ENCODE assay signal across 8 cellular contexts in the genomic region with DNA sequence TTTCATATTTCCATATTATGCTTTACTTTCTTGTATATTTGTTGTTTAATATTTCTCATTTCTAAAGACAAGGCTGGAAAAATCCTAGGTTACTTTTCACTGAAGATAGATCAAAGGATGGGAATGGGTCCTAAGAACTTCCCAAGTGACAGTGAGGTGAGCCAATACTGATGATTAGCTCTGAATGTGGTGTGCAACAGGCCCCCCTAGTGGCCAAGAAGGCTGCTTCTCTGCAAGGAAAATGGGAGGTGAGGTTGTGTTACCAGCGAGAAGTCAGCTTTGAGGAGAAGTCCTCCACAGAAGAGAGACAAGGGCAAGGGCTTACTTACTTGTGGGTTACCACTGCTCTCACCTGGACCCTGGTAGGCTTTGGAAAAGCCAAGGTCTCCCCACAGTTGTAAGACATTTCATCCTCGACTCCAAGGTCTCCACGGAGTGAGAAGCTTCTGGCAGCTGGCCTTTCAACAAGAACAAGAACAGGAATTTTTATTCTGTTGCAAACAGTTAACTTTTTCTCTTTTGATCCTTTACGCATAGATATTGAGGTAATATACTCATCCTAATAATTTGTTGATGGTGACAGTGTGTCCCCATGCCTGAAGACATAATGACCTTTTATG.
DNase-seq lines count a peak whose midpoint lies in the region; ATAC-seq and TF ChIP-seq lines count a peak whose summit lies in the region.

No MANE protein-coding gene starts in this region.

- H3K9me2 ChIP-seq in GM23338 (ENCODE audit: insufficient read depth), result no peaks in the 10 kb centered on the region

- TF ChIP-seq CTCF in GM23338 (conservative IDR thresholded peaks at IDR 0.05; ENCODE audit: low read depth in 2 of 2), result peak; percentile 88 to 90
- peak; percentile 89 for TF ChIP-seq CTCF in WI38 (IDR thresholded peaks at IDR 0.05; ENCODE audit: low read depth, low read length)

- H2AFZ ChIP-seq in GM23338, result no peak overlapping the region

- no peaks in the 10 kb centered on the region for H3F3A ChIP-seq in GM23338 (replicated peaks; ENCODE audit: low read depth)

- H3K4me3 Mint-ChIP-seq in GM23338, result no peak overlapping the region

- no peak overlapping the region for H3K4me2 ChIP-seq in GM23338

- H3K36me3 ChIP-seq in GM23338 (ENCODE audit: insufficient read depth), result no peaks in the 10 kb centered on the region; the same call in 1 of the 2 replicates

- peaks cover 33% of the 10 kb centered on the region for H3K4me1 ChIP-seq in GM23338 (ENCODE audit: insufficient read depth)

- no peak overlapping the region for H3K27ac Mint-ChIP-seq in GM23338

- H3K36me3 Mint-ChIP-seq in GM23338 (ENCODE audit: low read depth), result peaks cover 16% of the 10 kb centered on the region; the same call in 2 of the 3 replicates

- H3K4me3 ChIP-seq in GM23338 (no peak overlapping the region), WI38 (ENCODE audit: low read depth, low read length) (no peak overlapping the region)

- DNase-seq in SHP77 (lab: John Stamatoyannopoulos, UW) (peak; percentile 30 to 58), SHP77 treated with DMSO at 0.1 percent for 48 hours (lab: John Stamatoyannopoulos, UW) (no peak), GM23338 (ENCODE audit: low spot score) (peak; percentile 82), NCI-H1105 (lab: John Stamatoyannopoulos, UW) (peak; percentile 14), germinal center (ENCODE audit: low spot score) (peak; percentile 50), pons (ENCODE audit: low spot score) (peak; percentile 49)

- peak; percentile 72 for ATAC-seq in GM23338
- no peak for ATAC-seq in HG02973 (IDR thresholded peaks at IDR 0.05; ENCODE audit: unreplicated experiment)

- H4K20me1 ChIP-seq in GM23338 (replicated peaks; ENCODE audit: insufficient read depth), result no peaks in the 10 kb centered on the region

- H3K27me3 ChIP-seq in GM23338 (ENCODE audit: insufficient read depth), result no peaks in the 10 kb centered on the region

- peaks cover 40% of the 10 kb centered on the region for H3K4me1 Mint-ChIP-seq in GM23338

- H3K27me3 Mint-ChIP-seq in GM23338 (ENCODE audit: insufficient read depth, low read depth, poor library complexity), result peaks cover 6% of the 10 kb centered on the region

- H3K79me2 ChIP-seq in GM23338 (replicated peaks; ENCODE audit: insufficient read depth), result no peaks in the 10 kb centered on the region

- no peaks in the 10 kb centered on the region for H3K9me3 Mint-ChIP-seq in GM23338

- H3K27ac ChIP-seq in GM23338 (ENCODE audit: low read depth), result peak overlapping the region; percentile 92

TF ChIP-seq in GM23338, 12 proteins besides CTCF, POLR2A, EP300 and RAD21:
- no peak for TF ChIP-seq POLR2AphosphoS5 (IDR thresholded peaks at IDR 0.05; ENCODE audit: low read depth)
- TF ChIP-seq, protein P1, sequence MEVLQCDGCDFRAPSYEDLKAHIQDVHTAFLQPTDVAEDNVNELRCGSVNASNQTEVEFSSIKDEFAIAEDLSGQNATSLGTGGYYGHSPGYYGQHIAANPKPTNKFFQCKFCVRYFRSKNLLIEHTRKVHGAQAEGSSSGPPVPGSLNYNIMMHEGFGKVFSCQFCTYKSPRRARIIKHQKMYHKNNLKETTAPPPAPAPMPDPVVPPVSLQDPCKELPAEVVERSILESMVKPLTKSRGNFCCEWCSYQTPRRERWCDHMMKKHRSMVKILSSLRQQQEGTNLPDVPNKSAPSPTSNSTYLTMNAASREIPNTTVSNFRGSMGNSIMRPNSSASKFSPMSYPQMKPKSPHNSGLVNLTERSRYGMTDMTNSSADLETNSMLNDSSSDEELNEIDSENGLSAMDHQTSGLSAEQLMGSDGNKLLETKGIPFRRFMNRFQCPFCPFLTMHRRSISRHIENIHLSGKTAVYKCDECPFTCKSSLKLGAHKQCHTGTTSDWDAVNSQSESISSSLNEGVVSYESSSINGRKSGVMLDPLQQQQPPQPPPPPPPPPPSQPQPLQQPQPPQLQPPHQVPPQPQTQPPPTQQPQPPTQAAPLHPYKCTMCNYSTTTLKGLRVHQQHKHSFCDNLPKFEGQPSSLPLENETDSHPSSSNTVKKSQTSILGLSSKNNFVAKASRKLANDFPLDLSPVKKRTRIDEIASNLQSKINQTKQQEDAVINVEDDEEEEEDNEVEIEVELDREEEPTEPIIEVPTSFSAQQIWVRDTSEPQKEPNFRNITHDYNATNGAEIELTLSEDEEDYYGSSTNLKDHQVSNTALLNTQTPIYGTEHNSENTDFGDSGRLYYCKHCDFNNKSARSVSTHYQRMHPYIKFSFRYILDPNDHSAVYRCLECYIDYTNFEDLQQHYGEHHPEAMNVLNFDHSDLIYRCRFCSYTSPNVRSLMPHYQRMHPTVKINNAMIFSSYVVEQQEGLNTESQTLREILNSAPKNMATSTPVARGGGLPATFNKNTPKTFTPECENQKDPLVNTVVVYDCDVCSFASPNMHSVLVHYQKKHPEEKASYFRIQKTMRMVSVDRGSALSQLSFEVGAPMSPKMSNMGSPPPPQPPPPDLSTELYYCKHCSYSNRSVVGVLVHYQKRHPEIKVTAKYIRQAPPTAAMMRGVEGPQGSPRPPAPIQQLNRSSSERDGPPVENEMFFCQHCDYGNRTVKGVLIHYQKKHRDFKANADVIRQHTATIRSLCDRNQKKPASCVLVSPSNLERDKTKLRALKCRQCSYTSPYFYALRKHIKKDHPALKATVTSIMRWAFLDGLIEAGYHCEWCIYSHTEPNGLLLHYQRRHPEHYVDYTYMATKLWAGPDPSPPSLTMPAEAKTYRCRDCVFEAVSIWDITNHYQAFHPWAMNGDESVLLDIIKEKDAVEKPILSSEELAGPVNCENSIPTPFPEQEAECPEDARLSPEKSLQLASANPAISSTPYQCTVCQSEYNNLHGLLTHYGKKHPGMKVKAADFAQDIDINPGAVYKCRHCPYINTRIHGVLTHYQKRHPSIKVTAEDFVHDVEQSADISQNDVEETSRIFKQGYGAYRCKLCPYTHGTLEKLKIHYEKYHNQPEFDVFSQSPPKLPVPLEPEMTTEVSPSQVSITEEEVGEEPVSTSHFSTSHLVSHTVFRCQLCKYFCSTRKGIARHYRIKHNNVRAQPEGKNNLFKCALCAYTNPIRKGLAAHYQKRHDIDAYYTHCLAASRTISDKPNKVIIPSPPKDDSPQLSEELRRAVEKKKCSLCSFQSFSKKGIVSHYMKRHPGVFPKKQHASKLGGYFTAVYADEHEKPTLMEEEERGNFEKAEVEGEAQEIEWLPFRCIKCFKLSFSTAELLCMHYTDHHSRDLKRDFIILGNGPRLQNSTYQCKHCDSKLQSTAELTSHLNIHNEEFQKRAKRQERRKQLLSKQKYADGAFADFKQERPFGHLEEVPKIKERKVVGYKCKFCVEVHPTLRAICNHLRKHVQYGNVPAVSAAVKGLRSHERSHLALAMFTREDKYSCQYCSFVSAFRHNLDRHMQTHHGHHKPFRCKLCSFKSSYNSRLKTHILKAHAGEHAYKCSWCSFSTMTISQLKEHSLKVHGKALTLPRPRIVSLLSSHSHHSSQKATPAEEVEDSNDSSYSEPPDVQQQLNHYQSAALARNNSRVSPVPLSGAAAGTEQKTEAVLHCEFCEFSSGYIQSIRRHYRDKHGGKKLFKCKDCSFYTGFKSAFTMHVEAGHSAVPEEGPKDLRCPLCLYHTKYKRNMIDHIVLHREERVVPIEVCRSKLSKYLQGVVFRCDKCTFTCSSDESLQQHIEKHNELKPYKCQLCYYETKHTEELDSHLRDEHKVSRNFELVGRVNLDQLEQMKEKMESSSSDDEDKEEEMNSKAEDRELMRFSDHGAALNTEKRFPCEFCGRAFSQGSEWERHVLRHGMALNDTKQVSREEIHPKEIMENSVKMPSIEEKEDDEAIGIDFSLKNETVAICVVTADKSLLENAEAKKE (CRISPR knock-in tag; IDR thresholded peaks at IDR 0.05), result no peak; the same call in 1 of the 2 replicates
- TF ChIP-seq STAT1 (IDR thresholded peaks at IDR 0.05; ENCODE audit: unreplicated experiment), result no peak
- TF ChIP-seq NANOG (IDR thresholded peaks at IDR 0.05; ENCODE audit: borderline replicate concordance), result no peak
- no peak for TF ChIP-seq ZNF331 (CRISPR knock-in tag; IDR thresholded peaks at IDR 0.05; ENCODE audit: low read depth)
- no peak for TF ChIP-seq JUNB (IDR thresholded peaks at IDR 0.05; ENCODE audit: unreplicated experiment)
